27 cellular contexts compared by ENCODE assay signal in the genomic region with DNA sequence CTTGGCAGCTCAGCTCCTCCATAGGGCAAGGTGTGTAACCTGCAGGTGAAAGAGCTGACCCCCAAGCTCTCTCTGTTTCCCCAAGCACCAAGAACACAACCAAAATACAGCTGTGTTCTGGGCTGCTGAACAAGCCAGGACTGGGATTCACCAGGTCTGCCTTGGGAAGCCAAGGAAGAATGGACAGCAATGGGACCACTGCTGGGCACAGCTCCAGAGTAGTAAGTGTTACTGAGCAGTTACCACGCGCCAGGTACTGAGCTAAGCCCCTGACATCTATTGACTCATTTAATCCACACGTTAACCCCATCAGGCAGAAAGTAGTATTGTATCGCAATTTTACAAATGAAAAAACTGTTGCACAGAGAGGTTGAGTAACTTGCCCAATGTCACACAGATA.
"Had no signal": no experiment of that assay in that cellular context is flagged by ENCODE, and none has a peak within 500 bp of the region (broad histone marks: within the 10 kb centered on the region; RNA-seq: fewer than 3 reads in every experiment).

No MANE protein-coding gene starts in this region.

- H3K27me3 ChIP-seq: neural progenitor cell, ovary, right lobe of liver, thyroid gland, transverse colon, upper lobe of right lung, uterus had no signal

- H3K4me1 ChIP-seq: neural progenitor cell, parathyroid adenoma, psoas muscle, right lobe of liver, stomach, thyroid gland, transverse colon, upper lobe of right lung, uterus had no signal

- H3K27ac ChIP-seq: neural progenitor cell, ovary, parathyroid adenoma, psoas muscle, right lobe of liver, stomach, thoracic aorta, thyroid gland, transverse colon, upper lobe of right lung, uterus had no signal

- DNase-seq: naive thymus-derived CD4-positive, alpha-beta T cell; natural killer cell; occipital lobe; psoas muscle; right cardiac atrium; small intestine; stimulated activated CD4-positive, alpha-beta T cell treated with anti-CD3 and anti-CD28 coated beads, Interleukin-15, amount 100 ng/mL, for 24 hours; stimulated activated CD4-positive, alpha-beta T cell treated with anti-CD3 and anti-CD28 coated beads, Interleukin-2, amount 100 ng/mL, for 24 hours; stimulated activated CD4-positive, alpha-beta T cell treated with anti-CD3 and anti-CD28 coated beads, Interleukin-2, amount 100 ng/mL, for 48 hours; stimulated activated CD4-positive, alpha-beta T cell treated with anti-CD3 and anti-CD28 coated beads, Interleukin-4, amount 100 ng/mL, for 24 hours; stimulated activated naive B cell treated with anti-CD40 and anti-IgM and Interleukin-4, amounts not matched to agents 10 μg/mL and 1 μg/mL and 100 μg/mL, for 72 hours; stimulated activated naive CD4-positive, alpha-beta T cell treated with Interleukin-2 at 50 U/mL for 16 hours; stomach; thyroid gland; transverse colon; upper lobe of right lung; uterus had no signal

- H3K27ac Mint-ChIP-seq: naive thymus-derived CD4-positive, alpha-beta T cell; natural killer cell; nephron; neural progenitor cell; progenitor cell of endocrine pancreas; stimulated activated effector memory CD8-positive, alpha-beta T cell treated with anti-CD3 and anti-CD28 coated beads, Interleukin-12 subunit alpha, Interleukin-12 subunit beta, amount 100 ng/mL, for 72 hours; stimulated activated naive B cell treated with anti-CD40 and anti-IgM and Interleukin-4, amounts not matched to agents 10 μg/mL and 1 μg/mL and 100 μg/mL, for 72 hours; stimulated activated naive CD8-positive, alpha-beta T cell treated with anti-CD3 and anti-CD28 coated beads, Interleukin-15, Interleukin-2, amounts not matched to agents 100 ng/mL and 50 ng/mL, for 24 hours; type B pancreatic cell had no signal

- H3K9me3 Mint-ChIP-seq: natural killer cell; neural progenitor cell; stimulated activated effector memory CD8-positive, alpha-beta T cell treated with anti-CD3 and anti-CD28 coated beads, Interleukin-12 subunit alpha, Interleukin-12 subunit beta, amount 100 ng/mL, for 72 hours; stimulated activated naive B cell treated with anti-CD40 and anti-IgM and Interleukin-4, amounts not matched to agents 10 μg/mL and 1 μg/mL and 100 μg/mL, for 72 hours; stimulated activated naive CD8-positive, alpha-beta T cell treated with anti-CD3 and anti-CD28 coated beads, Interleukin-15, Interleukin-2, amounts not matched to agents 100 ng/mL and 50 ng/mL, for 24 hours; type B pancreatic cell had no signal

- H3K9me3 ChIP-seq: ovary, psoas muscle, right lobe of liver, stomach, thoracic aorta, thyroid gland, transverse colon, upper lobe of right lung, uterus had no signal

- ATAC-seq: naive thymus-derived CD4-positive, alpha-beta T cell; natural killer cell; psoas muscle; right cardiac atrium; right lobe of liver; stimulated activated effector memory CD8-positive, alpha-beta T cell treated with anti-CD3 and anti-CD28 coated beads, Interleukin-12 subunit alpha, Interleukin-12 subunit beta, amount 100 ng/mL, for 72 hours; upper lobe of right lung had no signal

- H3K4me1 Mint-ChIP-seq: natural killer cell; nephron; neural progenitor cell; stimulated activated effector memory CD8-positive, alpha-beta T cell treated with anti-CD3 and anti-CD28 coated beads, Interleukin-12 subunit alpha, Interleukin-12 subunit beta, amount 100 ng/mL, for 72 hours; stimulated activated naive B cell treated with anti-CD40 and anti-IgM and Interleukin-4, amounts not matched to agents 10 μg/mL and 1 μg/mL and 100 μg/mL, for 72 hours had no signal

- H3K36me3 Mint-ChIP-seq: naive thymus-derived CD4-positive, alpha-beta T cell; natural killer cell; neural progenitor cell; stimulated activated effector memory CD8-positive, alpha-beta T cell treated with anti-CD3 and anti-CD28 coated beads, Interleukin-12 subunit alpha, Interleukin-12 subunit beta, amount 100 ng/mL, for 72 hours; stimulated activated naive B cell treated with anti-CD40 and anti-IgM and Interleukin-4, amounts not matched to agents 10 μg/mL and 1 μg/mL and 100 μg/mL, for 72 hours; type B pancreatic cell had no signal

- H3K4me3 ChIP-seq: neural progenitor cell, ovary, psoas muscle, right lobe of liver, stomach, thoracic aorta, thyroid gland, transverse colon, upper lobe of right lung, uterus had no signal

- H3K4me3 Mint-ChIP-seq: naive thymus-derived CD4-positive, alpha-beta T cell; natural killer cell; nephron; neural progenitor cell; stimulated activated effector memory CD8-positive, alpha-beta T cell treated with anti-CD3 and anti-CD28 coated beads, Interleukin-12 subunit alpha, Interleukin-12 subunit beta, amount 100 ng/mL, for 72 hours; stimulated activated naive B cell treated with anti-CD40 and anti-IgM and Interleukin-4, amounts not matched to agents 10 μg/mL and 1 μg/mL and 100 μg/mL, for 72 hours; stimulated activated naive CD8-positive, alpha-beta T cell treated with anti-CD3 and anti-CD28 coated beads, Interleukin-15, Interleukin-2, amounts not matched to agents 100 ng/mL and 50 ng/mL, for 24 hours; type B pancreatic cell had no signal

- H3K36me3 ChIP-seq: neural progenitor cell, ovary, right lobe of liver, stomach, thoracic aorta, thyroid gland, transverse colon, upper lobe of right lung, uterus had no signal
